Comparison of ENCODE assay signal across 9 cellular contexts in genomic region chr5:132479812-132480441, GRCh38. TPM values are rescaled to one million over a fixed set of nuclear protein-coding genes. Genes with fewer than 3 reads are reported as not detected.
DNase-seq lines count a peak whose midpoint lies in the region; ATAC-seq, FAIRE-seq and TF ChIP-seq lines count a peak whose summit lies in the region.
"Had no signal": no experiment of that assay in that cellular context is flagged by ENCODE, and none has a peak within 500 bp of the region (broad histone marks: within the 10 kb centered on the region; RNA-seq: fewer than 3 reads in every experiment).

No MANE protein-coding gene starts in this region.

- FAIRE-seq in GM12892 (lab: Jason Lieb, UNC) = no peak

- intact Hi-C loops in activated CD8-positive, alpha-beta T cell treated with anti-CD3 and anti-CD28 coated beads for 36 hours (cut with micrococcal nuclease) = no loop called here

- H3K9me3 ChIP-seq in CD4-positive, CD25-positive, alpha-beta regulatory T cell (ENCODE audit: control insufficient read depth in 2 of 2, low read length in 2 of 2) = no peaks in the 10 kb centered on the region

- H3K4me3 ChIP-seq in CD4-positive, CD25-positive, alpha-beta regulatory T cell (ENCODE audit: low read depth, low read length) = no peak overlapping the region
- no peak overlapping the region for H3K4me3 ChIP-seq in epithelial cell of esophagus (ENCODE audit: low read length)

- peak overlapping the region; percentile 84 to 96 (median 96) for H3K27ac Mint-ChIP-seq in CD4-positive, CD25-positive, alpha-beta regulatory T cell
- peak overlapping the region; percentile 35 for H3K27ac Mint-ChIP-seq in activated CD8-positive, alpha-beta T cell treated with anti-CD3 and anti-CD28 coated beads for 36 hours

- peaks cover 0 to 1% (median 0%) of the 10 kb centered on the region in 7 donors for H3K9me3 Mint-ChIP-seq in CD4-positive, CD25-positive, alpha-beta regulatory T cell
- no peaks in the 10 kb centered on the region for H3K9me3 Mint-ChIP-seq in activated CD8-positive, alpha-beta T cell treated with anti-CD3 and anti-CD28 coated beads for 36 hours

- TF ChIP-seq CTCF in activated CD8-positive, alpha-beta T cell treated with anti-CD3 and anti-CD28 coated beads for 36 hours (IDR thresholded peaks at IDR 0.05) = no peak
- TF ChIP-seq CTCF in epithelial cell of esophagus (IDR thresholded peaks at IDR 0.05; ENCODE audit: insufficient read depth, low read depth, low read length, missing control alignments) (peak; percentile 6), GM13977 (IDR thresholded peaks at IDR 0.05; ENCODE audit: extremely low read depth, insufficient read depth, missing control alignments) (no peak)

- in situ Hi-C loops in GM13977 (cut with MboI; ENCODE audit: low pct_unique_long_range_greater_than_20kb, low sequenced_read_pairs, unreplicated experiment) = loop anchor here (10.0 kb wide), 1 partner anchor 55 kb away; no protein-coding TSS in a partner anchor

- CTCF ChIA-PET in activated CD8-positive, alpha-beta T cell treated with anti-CD3 and anti-CD28 coated beads for 36 hours (lab: Charles Lee) = interaction anchor here (0.8 to 4.9 kb wide), 19 partner anchors 9 to 93 kb away, joined by 3 to 48 read pairs (median 6); partner anchors contain the start of gene IRF1

- no peaks in the 10 kb centered on the region for H3K27me3 ChIP-seq in CD4-positive, CD25-positive, alpha-beta regulatory T cell (ENCODE audit: control insufficient read depth, insufficient read depth, low read length)

- DNase-seq in CD4-positive, CD25-positive, alpha-beta regulatory T cell = peak in 1 of 3 donors; percentile 62
- DNase-seq in GM12892 (ENCODE audit: insufficient read length) (no peak), epithelial cell of esophagus (ENCODE audit: low read depth) (no peak), AML-193 (lab: John Stamatoyannopoulos, UW) (no peak), GM13977 (ENCODE audit: low spot score) (no peak)
- peak; percentile 38 for DNase-seq in activated CD8-positive, alpha-beta T cell treated with anti-CD3 and anti-CD28 coated beads for 36 hours
- DNase-seq: retina had no signal

- H3K27me3 Mint-ChIP-seq in CD4-positive, CD25-positive, alpha-beta regulatory T cell = peaks cover 13% of the 10 kb centered on the region
- H3K27me3 Mint-ChIP-seq in activated CD8-positive, alpha-beta T cell treated with anti-CD3 and anti-CD28 coated beads for 36 hours = no peaks in the 10 kb centered on the region

- H3K36me3 Mint-ChIP-seq in CD4-positive, CD25-positive, alpha-beta regulatory T cell = peaks cover 20% of the 10 kb centered on the region
- H3K36me3 Mint-ChIP-seq in activated CD8-positive, alpha-beta T cell treated with anti-CD3 and anti-CD28 coated beads for 36 hours (ENCODE audit: low read depth) = peaks cover 22% of the 10 kb centered on the region

- peak overlapping the region; percentile 59 for H3K27ac ChIP-seq in CD4-positive, CD25-positive, alpha-beta regulatory T cell (ENCODE audit: insufficient read depth, low read length, poor library complexity, severe bottlenecking)

- TF ChIP-seq POLR2A in GM12892 (IDR thresholded peaks at IDR 0.05; ENCODE audit: low read depth, low read length) = peak; percentile 42; the same call in 1 of the 2 replicates
- TF ChIP-seq POLR2A in GM18505 (IDR thresholded peaks at IDR 0.05; ENCODE audit: borderline replicate concordance, extremely low read depth, insufficient read depth, insufficient read length) = no peak

- peaks cover 66% of the 10 kb centered on the region for H3K4me1 ChIP-seq in CD4-positive, CD25-positive, alpha-beta regulatory T cell (ENCODE audit: control insufficient read depth, insufficient read depth, low read length, poor library complexity, severe bottlenecking)

- ATAC-seq in CD4-positive, CD25-positive, alpha-beta regulatory T cell (ENCODE audit: low read depth in 2 of 2) = peak; percentile 9 to 12
- peak; percentile 18 for ATAC-seq in activated CD8-positive, alpha-beta T cell treated with anti-CD3 and anti-CD28 coated beads for 36 hours
- ATAC-seq in GM18517 (IDR thresholded peaks at IDR 0.05; ENCODE audit: unreplicated experiment) (no peak), GM18505 (IDR thresholded peaks at IDR 0.05; ENCODE audit: unreplicated experiment) (no peak)

- peak overlapping the region in 1 of 4 donors; percentile 40 for H3K4me3 Mint-ChIP-seq in CD4-positive, CD25-positive, alpha-beta regulatory T cell
- no peak overlapping the region for H3K4me3 Mint-ChIP-seq in activated CD8-positive, alpha-beta T cell treated with anti-CD3 and anti-CD28 coated beads for 36 hours

- H3K36me3 ChIP-seq in CD4-positive, CD25-positive, alpha-beta regulatory T cell (ENCODE audit: control insufficient read depth, insufficient read depth, low read length) = peaks cover 31% of the 10 kb centered on the region

- peaks cover 20 to 90% (median 66%) of the 10 kb centered on the region in 4 donors for H3K4me1 Mint-ChIP-seq in CD4-positive, CD25-positive, alpha-beta regulatory T cell
- H3K4me1 Mint-ChIP-seq in activated CD8-positive, alpha-beta T cell treated with anti-CD3 and anti-CD28 coated beads for 36 hours (ENCODE audit: low read depth) = peaks cover 72% of the 10 kb centered on the region

- POLR2A ChIA-PET in activated CD8-positive, alpha-beta T cell treated with anti-CD3 and anti-CD28 coated beads for 36 hours (lab: Charles Lee) = interaction anchor here (0.8 to 36.6 kb wide), 17 partner anchors 4 to 459 kb away, joined by 3 to 1641 read pairs (median 44); partner anchors contain the start of gene IRF1

RNA-seq across cellular contexts. Expression of gene IRF1, which starts 10.6 kb away (rescaled TPM):
- 924 TPM for total RNA-seq in CD4-positive, CD25-positive, alpha-beta regulatory T cell
- 100 to 1,000 TPM; 160 to 202 (median 190) TPM for polyA plus RNA-seq in CD4-positive, CD25-positive, alpha-beta regulatory T cell
- 29.9 TPM for polyA plus RNA-seq in GM12892 (2012; ENCODE audit: missing spikeins)
- 100 to 1,000 TPM; 121 to 128 TPM for total RNA-seq in activated CD8-positive, alpha-beta T cell treated with anti-CD3 and anti-CD28 coated beads for 36 hours

Comparison
In these comparisons a context has a peak if more than half of its experiments do, and no peak if none do; other contexts are left out.
1. ATAC-seq: peak in CD4-positive, CD25-positive, alpha-beta regulatory T cell (2 of 2) and activated CD8-positive, alpha-beta T cell treated with anti-CD3 and anti-CD28 coated beads for 36 hours (single experiment); none in GM18517 (single experiment) and GM18505 (single experiment).